ENCODE assay signal across 8 cellular contexts in the genomic region with DNA sequence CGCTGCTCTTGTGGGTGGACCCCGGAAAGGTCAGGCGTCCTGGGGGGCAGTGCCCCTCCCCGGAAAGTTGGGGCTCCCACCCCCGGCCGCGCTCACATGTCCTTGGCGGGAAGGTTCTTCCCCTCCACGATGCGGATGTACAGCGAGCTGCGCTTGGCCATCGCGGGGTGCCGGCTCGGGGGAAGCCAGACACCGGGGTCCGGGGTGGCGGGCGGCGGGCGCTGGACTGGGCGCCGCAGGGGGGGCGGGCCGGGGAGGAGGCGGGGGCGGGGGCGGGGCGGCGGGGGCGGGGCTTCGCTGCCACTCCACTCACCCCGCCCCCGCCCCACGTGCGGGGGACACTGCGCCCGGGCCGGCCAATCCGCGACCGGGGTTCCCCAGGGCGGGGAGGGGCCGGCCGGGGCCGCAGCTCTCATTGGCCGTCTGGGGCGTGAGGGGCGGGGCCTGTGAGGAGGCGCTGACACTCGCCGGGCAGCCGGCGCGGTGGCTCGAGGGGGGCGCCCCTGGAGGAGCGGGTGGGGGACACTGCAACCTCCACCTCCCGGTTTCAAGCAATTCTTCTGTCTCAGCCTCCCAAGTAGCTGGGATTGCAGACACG. TPM values are rescaled to one million over a fixed set of nuclear protein-coding genes. Genes with fewer than 3 reads are reported as not detected.
A peak's percentile ranks its signal among the peaks of the same experiment; 100 is the strongest.
DNase-seq lines count a peak whose midpoint lies in the region; ATAC-seq, FAIRE-seq and TF ChIP-seq lines count a peak whose summit lies in the region.
"Not testable (repeated sequence)": the region's sequence is repeated elsewhere in the genome, so short reads cannot be mapped to it uniquely, and the experiment has no call there.

A gene (minus strand): TSS at position 228 of the 598 bp plus-strand sequence. CDS start 67 bp downstream, at position 161.

- not testable (repeated sequence) for TF ChIP-seq EP300 in HepG2 (IDR thresholded peaks at IDR 0.05; ENCODE audit: low read depth in 2 of 2, low read length in 2 of 2); HepG2 (CRISPR knock-in tag; IDR thresholded peaks at IDR 0.05; ENCODE audit: borderline replicate concordance)

- not testable (repeated sequence) for FAIRE-seq in HepG2 (lab: Jason Lieb, UNC)

- H2AFZ ChIP-seq in Karpas-422 (ENCODE audit: low read length); HepG2 (ENCODE audit: low read length): not testable (repeated sequence)

- BruUV-seq in HepG2 (replicated peaks; lab: Mats Ljungman, UMichigan): not testable (repeated sequence)

- H3K79me2 ChIP-seq in DOHH2 (ENCODE audit: control insufficient read depth, low read length); Karpas-422 (ENCODE audit: low read length); HepG2 (ENCODE audit: insufficient read depth, low read length): not testable (repeated sequence)

- TF ChIP-seq CTCF in DOHH2 (IDR thresholded peaks at IDR 0.05; ENCODE audit: low read depth, low read length, poor library complexity, severe bottlenecking); HepG2 (CRISPR knock-in tag; IDR thresholded peaks at IDR 0.05): not testable (repeated sequence)

- DNase-seq in Karpas-422 (peak; percentile 46), ecto neural progenitor cell (ENCODE audit: low spot score) (peak; percentile 42)
- DNase-seq in HepG2 (ENCODE audit: low spot score): not testable (repeated sequence)
- DNase-seq in stimulated activated CD4-positive, alpha-beta T cell treated with anti-CD3 and anti-CD28 coated beads, Interleukin-15, amount 100 ng/mL, for 24 hours: peak; percentile 7

- in situ Hi-C loops in HepG2 (cut with HindIII; ENCODE audit: extremely low pct_ligation_motif_present, low pct_unique_long_range_greater_than_20kb): not testable (repeated sequence)

- TF ChIP-seq RAD21 in HepG2 (CRISPR knock-in tag; IDR thresholded peaks at IDR 0.05): not testable (repeated sequence)

- no CpG with 5 or more reads among the region's 61 CpGs for WGBS in HepG2 (ENCODE audit: low lambda C conversion rate)

- CTCF ChIA-PET in activated CD8-positive, alpha-beta memory T cell treated with anti-CD3 and anti-CD28 coated beads for 36 hours (lab: Charles Lee); HepG2 (lab: Yijun Ruan, JAX; ENCODE audit: low intra/inter-chr PET ratio, low total read pairs): not testable (repeated sequence)

- not testable (repeated sequence) for H3F3A ChIP-seq in DOHH2 (ENCODE audit: control insufficient read depth, insufficient read depth)

- H3K4me3 ChIP-seq in DOHH2 (ENCODE audit: low read length); Karpas-422 (ENCODE audit: low read length); HepG2 (replicated peaks in 1 of 3; ENCODE audit: insufficient read depth in 1 of 3, low read depth in 2 of 3, low read length in 3 of 3): not testable (repeated sequence)

- TF ChIP-seq POLR2A in HepG2 (IDR thresholded peaks at IDR 0.05; ENCODE audit: insufficient read depth in 1 of 2, low read depth in 2 of 2, low read length in 2 of 2): not testable (repeated sequence)

- not testable (repeated sequence) for H3K36me3 ChIP-seq in DOHH2 (ENCODE audit: control insufficient read depth, low read length); Karpas-422 (ENCODE audit: insufficient read depth, low read length); HepG2 (replicated peaks in 1 of 2; ENCODE audit: control insufficient read depth in 1 of 2, insufficient read depth in 2 of 2, low read length in 2 of 2)

- H3K4me2 ChIP-seq in DOHH2 (ENCODE audit: low read length): 0 out of 2 replicates have a peak within 1 kb of the TSS, but pooled peaks have one; percentile 33
- peak within 1 kb of the TSS; percentile 48 for H3K4me2 ChIP-seq in Karpas-422 (ENCODE audit: low read depth, low read length, poor library complexity, severe bottlenecking)
- H3K4me2 ChIP-seq in HepG2 (ENCODE audit: low read depth, low read length): not testable (repeated sequence)

- H3K9me3 ChIP-seq in DOHH2 (ENCODE audit: control insufficient read depth, insufficient read depth, low read length); Karpas-422 (ENCODE audit: low read length); HepG2 (ENCODE audit: low read length): not testable (repeated sequence)

- not testable (repeated sequence) for H3K9ac ChIP-seq in Karpas-422 (ENCODE audit: low read length); HepG2 (ENCODE audit: insufficient read depth, low read depth, low read length)

- not testable (repeated sequence) for H3K27me3 ChIP-seq in DOHH2 (ENCODE audit: control insufficient read depth, low read length); Karpas-422 (ENCODE audit: low read length); HepG2 (ENCODE audit: control insufficient read depth in 1 of 2, insufficient read depth in 2 of 2, low read length in 2 of 2)

- intact Hi-C loops in HepG2 (cut with micrococcal nuclease; ENCODE audit: unreplicated experiment): not testable (repeated sequence)

- H4K20me1 ChIP-seq in DOHH2 (ENCODE audit: control insufficient read depth, insufficient read depth, low read depth, low read length); Karpas-422 (ENCODE audit: insufficient read depth, low read depth, low read length); HepG2 (ENCODE audit: insufficient read depth, low read length): not testable (repeated sequence)

- not testable (repeated sequence) for H3K9me2 ChIP-seq in DOHH2 (replicated peaks; ENCODE audit: control insufficient read depth, low read length); Karpas-422 (replicated peaks; ENCODE audit: insufficient read depth, low read length)

- not testable (repeated sequence) for H3K4me1 ChIP-seq in DOHH2 (ENCODE audit: control insufficient read depth, low read length); Karpas-422 (ENCODE audit: low read length); HepG2 (ENCODE audit: insufficient read depth, low read length)

- ATAC-seq in GM19463 (IDR thresholded peaks at IDR 0.05; ENCODE audit: unreplicated experiment) (peak; percentile 76), HG02885 (IDR thresholded peaks at IDR 0.05; ENCODE audit: poor library complexity, unreplicated experiment) (peak; percentile 85), HepG2 (peak; percentile 85)

- H3K27ac ChIP-seq in DOHH2 (ENCODE audit: low read depth, low read length); Karpas-422 (ENCODE audit: low read length); HepG2 (ENCODE audit: extremely low read length, insufficient read depth, low read length): not testable (repeated sequence)

- POLR2A ChIA-PET in activated CD8-positive, alpha-beta memory T cell treated with anti-CD3 and anti-CD28 coated beads for 36 hours (lab: Charles Lee); HepG2 (lab: Yijun Ruan, JAX): not testable (repeated sequence)

RNA-seq across cellular contexts. Expression of the gene that starts here (rescaled TPM):
- 2.4 and 5.6 TPM in 2 replicates for total RNA-seq in Karpas-422 (2014; rRNA removed; shearing (Covaris generic); ENCODE audit: low replicate concordance)
- total RNA-seq in activated CD8-positive, alpha-beta memory T cell treated with anti-CD3 and anti-CD28 coated beads for 36 hours: 10 to 100 TPM; 23.7 to 23.9 TPM
- total RNA-seq in HepG2 (2016; rRNA removed; fragmentation: Illumina TruSeq; extraction: Trizol): 0.48 and 0.82 TPM in 2 replicates
- 0.40 TPM in 1 of 2 replicates, not detected in the other for total RNA-seq in HepG2 (2016; cell fraction: cytosol; rRNA removed; fragmentation: Illumina TruSeq; extraction: Trizol; ENCODE audit: low read depth)
- total RNA-seq in HepG2 (2016; cell fraction: insoluble cytoplasmic fraction; rRNA removed; fragmentation: Illumina TruSeq; extraction: Trizol): 0.48 and 0.54 TPM in 2 replicates
- 0.22 and 0.69 TPM in 2 replicates for total RNA-seq in HepG2 (2016; cell fraction: membrane; rRNA removed; fragmentation: Illumina TruSeq; extraction: Trizol)
- 0.65 and 0.69 TPM in 2 replicates for total RNA-seq in HepG2 (2016; cell fraction: nucleus; rRNA removed; fragmentation: Illumina TruSeq; extraction: Trizol)
- 1.3 and 2.6 TPM in 2 replicates for polyA plus RNA-seq in HepG2 (2011; rRNA removed)
- polyA plus RNA-seq in HepG2 (2011; cell fraction: cytosol; rRNA removed): 0.49 and 0.63 TPM in 2 replicates
- 9.9 and 11.0 TPM in 2 replicates for polyA plus RNA-seq in HepG2 (2011; cell fraction: nucleus; rRNA removed)
- 2.7 and 2.8 TPM in 2 replicates for polyA plus RNA-seq in HepG2 (2012)
- polyA plus RNA-seq in HepG2 (2016; cell fraction: cytosol; fragmentation: Illumina TruSeq; extraction: Trizol; ENCODE audit: low read depth): 0.34 and 0.41 TPM in 2 replicates
- 0.11 and 0.87 TPM in 2 replicates for polyA plus RNA-seq in HepG2 (2016; cell fraction: insoluble cytoplasmic fraction; fragmentation: Illumina TruSeq; extraction: Trizol; ENCODE audit: low read depth)
- polyA plus RNA-seq in HepG2 (2016; cell fraction: membrane; fragmentation: Illumina TruSeq; extraction: Trizol; ENCODE audit: low read depth): 0.22 and 0.66 TPM in 2 replicates
- 0.96 and 1.1 TPM in 2 replicates for polyA plus RNA-seq in HepG2 (2016; cell fraction: nucleus; fragmentation: Illumina TruSeq; extraction: Trizol; ENCODE audit: insufficient read depth, low read depth)
- polyA minus RNA-seq in HepG2 (2011; rRNA and poly(A)+ RNA removed; ENCODE audit: low replicate concordance): 1.8 and 5.0 TPM in 2 replicates
- polyA minus RNA-seq in HepG2 (2011; cell fraction: cytosol; rRNA and poly(A)+ RNA removed): 1.1 TPM in 1 of 2 replicates, not detected in the other
- 1.7 and 1.9 TPM in 2 replicates for polyA minus RNA-seq in HepG2 (2011; cell fraction: nucleus; rRNA and poly(A)+ RNA removed)
